In genomic region chr14:59464651-59465569, GRCh38 we compare ENCODE assay signal across 8 cellular contexts. TPM values are rescaled to one million over a fixed set of nuclear protein-coding genes. Genes with fewer than 3 reads are reported as not detected.
DNase-seq lines count a peak whose midpoint lies in the region; ATAC-seq and TF ChIP-seq lines count a peak whose summit lies in the region.

A gene with protein sequence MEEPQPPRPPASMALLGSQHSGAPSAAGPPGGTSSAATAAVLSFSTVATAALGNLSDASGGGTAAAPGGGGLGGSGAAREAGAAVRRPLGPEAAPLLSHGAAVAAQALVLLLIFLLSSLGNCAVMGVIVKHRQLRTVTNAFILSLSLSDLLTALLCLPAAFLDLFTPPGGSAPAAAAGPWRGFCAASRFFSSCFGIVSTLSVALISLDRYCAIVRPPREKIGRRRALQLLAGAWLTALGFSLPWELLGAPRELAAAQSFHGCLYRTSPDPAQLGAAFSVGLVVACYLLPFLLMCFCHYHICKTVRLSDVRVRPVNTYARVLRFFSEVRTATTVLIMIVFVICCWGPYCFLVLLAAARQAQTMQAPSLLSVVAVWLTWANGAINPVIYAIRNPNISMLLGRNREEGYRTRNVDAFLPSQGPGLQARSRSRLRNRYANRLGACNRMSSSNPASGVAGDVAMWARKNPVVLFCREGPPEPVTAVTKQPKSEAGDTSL (minus strand): TSS chr14:59465380. CDS start chr14:59465226, 154 bp downstream.

- H3K27me3 Mint-ChIP-seq in activated CD4-positive, alpha-beta memory T cell treated with anti-CD3 and anti-CD28 coated beads for 36 hours = peaks cover 4% of the 10 kb centered on the region

- intact Hi-C loops in activated CD4-positive, alpha-beta memory T cell treated with anti-CD3 and anti-CD28 coated beads for 36 hours (cut with micrococcal nuclease) = loop anchor here (1.0 to 5.0 kb wide), 2 partner anchors 19 to 278 kb away; partner anchors contain the start of genes DAAM1, JKAMP and L3HYPDH

- H3K4me1 Mint-ChIP-seq in activated CD4-positive, alpha-beta memory T cell treated with anti-CD3 and anti-CD28 coated beads for 36 hours (ENCODE audit: low read depth) = peaks cover 3% of the 10 kb centered on the region

- ATAC-seq in GM21786 (IDR thresholded peaks at IDR 0.05; ENCODE audit: unreplicated experiment) (peak; percentile 59), lung (ENCODE audit: insufficient read depth, low FRiP score) (peak; percentile 82)

- H3K4me3 Mint-ChIP-seq in activated CD4-positive, alpha-beta memory T cell treated with anti-CD3 and anti-CD28 coated beads for 36 hours = peak within 1 kb of the TSS; percentile 81

- no peaks in the 10 kb centered on the region for H3K9me3 Mint-ChIP-seq in activated CD4-positive, alpha-beta memory T cell treated with anti-CD3 and anti-CD28 coated beads for 36 hours

- DNase-seq in ELF-1 (ENCODE audit: low read depth, low spot score) (peak; percentile 70), NCI-H1105 (lab: John Stamatoyannopoulos, UW) (peak; percentile 64), lung (ENCODE audit: low spot score) (peak; percentile 57), NCI-H1048 (lab: John Stamatoyannopoulos, UW) (no peak)
- peak; percentile 61 for DNase-seq in activated CD4-positive, alpha-beta memory T cell treated with anti-CD3 and anti-CD28 coated beads for 36 hours
- peak; percentile 40 for DNase-seq in effector CD4-positive, alpha-beta T cell
- DNase-seq in stimulated activated CD4-positive, alpha-beta T cell treated with anti-CD3 and anti-CD28 coated beads, TNF-alpha, amount 100 ng/mL, for 24 hours (ENCODE audit: low read depth in 3 of 3) = peak; percentile 11 to 39 (median 11)

- peaks cover 0 to 8% of the 10 kb centered on the region in 2 donors for H3K4me1 ChIP-seq in lung (ENCODE audit: control insufficient read depth in 2 of 2, insufficient read depth in 2 of 2, low read length in 2 of 2)

- H3K27me3 ChIP-seq in lung (ENCODE audit: control insufficient read depth, insufficient read depth) = no peaks in the 10 kb centered on the region

- POLR2A ChIA-PET in activated CD4-positive, alpha-beta memory T cell treated with anti-CD3 and anti-CD28 coated beads for 36 hours (lab: Charles Lee) = interaction anchor here (0.7 to 2.9 kb wide), 4 partner anchors 19 to 628 kb away, joined by 3 to 23 read pairs (median 4); partner anchors contain the start of genes DAAM1, JKAMP and L3HYPDH

- no peaks in the 10 kb centered on the region for H3K36me3 Mint-ChIP-seq in activated CD4-positive, alpha-beta memory T cell treated with anti-CD3 and anti-CD28 coated beads for 36 hours

- peak within 1 kb of the TSS in 1 of 2 donors; percentile 44 for H3K27ac ChIP-seq in lung (ENCODE audit: low read depth in 1 of 2, low read length in 1 of 2)

- no peak for TF ChIP-seq CTCF in lung (IDR thresholded peaks at IDR 0.05; ENCODE audit: control extremely low read depth, extremely low read depth)

- H3K36me3 ChIP-seq in lung (ENCODE audit: control insufficient read depth in 2 of 2, insufficient read depth in 2 of 2, low read length in 2 of 2) = peaks cover 0 to 7% of the 10 kb centered on the region in 2 donors

- no peaks in the 10 kb centered on the region for H3K9me3 ChIP-seq in lung (ENCODE audit: control insufficient read depth in 2 of 2, insufficient read depth in 1 of 2, low read length in 1 of 2)

- 1% methylated on average over 84 to 114 of the region's 114 CpGs for WGBS in lung, 2 donors

- H3K27ac Mint-ChIP-seq in activated CD4-positive, alpha-beta memory T cell treated with anti-CD3 and anti-CD28 coated beads for 36 hours = no peak within 1 kb of the TSS

- H3K4me3 ChIP-seq in lung = peak within 1 kb of the TSS; percentile 60

- CTCF ChIA-PET in activated CD4-positive, alpha-beta memory T cell treated with anti-CD3 and anti-CD28 coated beads for 36 hours (lab: Charles Lee) = interaction anchor here (0.7 to 2.7 kb wide), 7 partner anchors 11 to 342 kb away, joined by 3 to 17 read pairs (median 4); partner anchors contain the start of genes CCDC175, JKAMP and L3HYPDH

RNA-seq across cellular contexts. Expression of the gene that starts here (rescaled TPM):
- total RNA-seq in activated CD4-positive, alpha-beta memory T cell treated with anti-CD3 and anti-CD28 coated beads for 36 hours = under 1 TPM; 0.51 to 0.74 TPM
- 1 to 10 TPM; 4.6 to 5.9 TPM for total RNA-seq in lung
- under 1 TPM; 0.69 to 0.93 TPM for polyA plus RNA-seq in lung

Comparison
In these comparisons a context has a peak if more than half of its experiments do, and no peak if none do; other contexts are left out.
1. Peak in DNase-seq in activated CD4-positive, alpha-beta memory T cell treated with anti-CD3 and anti-CD28 coated beads for 36 hours; RNA of the gene not detected or under 1 TPM.